ENCODE assay signal across 7 cellular contexts in the genomic region with DNA sequence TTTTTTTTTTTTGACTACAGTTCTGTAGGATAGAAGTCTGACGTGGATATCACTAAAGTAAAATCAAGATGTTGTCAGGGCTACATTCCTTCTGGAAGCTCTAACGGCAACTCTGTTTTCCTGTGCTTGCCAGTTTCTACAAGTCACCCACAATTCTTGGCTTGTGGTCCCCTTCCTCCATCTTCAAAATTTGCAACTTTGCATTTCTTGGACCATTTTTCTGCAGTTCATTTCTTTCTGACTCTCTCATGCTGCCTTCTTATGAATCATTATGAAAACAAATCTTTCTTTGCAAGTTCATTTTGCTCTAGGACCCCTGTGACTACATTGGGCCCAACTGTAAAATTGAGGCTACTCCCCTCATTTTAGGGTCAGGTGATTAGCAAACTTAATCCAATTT.
"Had no signal": no experiment of that assay in that cellular context is flagged by ENCODE, and none has a peak within 500 bp of the region (broad histone marks: within the 10 kb centered on the region; RNA-seq: fewer than 3 reads in every experiment).

No MANE protein-coding gene starts in this region.

- DNase-seq: H7, HFFc6, KG1 had no signal

- H3K36me3 ChIP-seq: HAP-1 had no signal

- ATAC-seq: GM23338, HCT116 had no signal

- H3K4me3 ChIP-seq: GM23338, HAP-1 had no signal

- H3K9me3 ChIP-seq: HAP-1 had no signal

- H3K4me1 ChIP-seq: HAP-1 had no signal

- FAIRE-seq: HTR-8/SVneo had no signal

- H2AFZ ChIP-seq: GM23338 had no signal

- H3K4me2 ChIP-seq: GM23338 had no signal
